25 cellular contexts compared by ENCODE assay signal in the genomic region with DNA sequence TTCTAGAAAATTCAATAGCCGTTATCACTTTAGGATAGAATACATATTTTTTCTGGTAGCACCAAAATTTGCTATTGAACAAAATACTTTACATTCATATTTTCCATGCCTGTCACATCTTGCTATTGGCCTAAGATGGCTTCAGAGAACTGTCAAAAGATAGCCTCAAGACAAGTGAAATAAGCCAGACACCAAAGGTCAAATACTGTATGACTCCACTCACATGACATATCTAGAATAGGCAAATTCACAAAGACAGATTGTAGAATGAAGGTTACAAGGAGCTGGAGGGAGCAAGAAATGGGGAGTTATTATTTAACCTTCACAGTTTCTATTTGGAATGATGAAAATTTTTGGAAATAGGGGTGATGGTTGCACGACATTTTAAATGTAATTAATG.
DNase-seq lines count a peak whose midpoint lies in the region; ATAC-seq, FAIRE-seq and TF ChIP-seq lines count a peak whose summit lies in the region.
"Had no signal": no experiment of that assay in that cellular context is flagged by ENCODE, and none has a peak within 500 bp of the region (broad histone marks: within the 10 kb centered on the region; RNA-seq: fewer than 3 reads in every experiment).

No MANE protein-coding gene starts in this region.

- H3F3A ChIP-seq in neural cell (ENCODE audit: insufficient read depth, low read length, poor library complexity, severe bottlenecking): no peaks in the 10 kb centered on the region

- TF ChIP-seq EP300 in K562 (IDR thresholded peaks at IDR 0.05; ENCODE audit: low read length): no peak
- no peak for TF ChIP-seq EP300 in neural cell (conservative IDR thresholded peaks at IDR 0.05; ENCODE audit: poor library complexity, severe bottlenecking)

- no peaks in the 10 kb centered on the region for H3K9me2 ChIP-seq in neural cell (ENCODE audit: insufficient read depth, low read length)

- no peaks in the 10 kb centered on the region for H3K4me1 ChIP-seq in K562 (replicated peaks in 1 of 2; ENCODE audit: control insufficient read depth in 2 of 2, insufficient read depth in 2 of 2, low read length in 2 of 2)
- H3K4me1 ChIP-seq: A549, BE2C had no signal

- no peak for TF ChIP-seq CTCF in K562 (IDR thresholded peaks at IDR 0.05 in 2 of 3, conservative IDR thresholded peaks at IDR 0.05 in 1 of 3; ENCODE audit: insufficient read depth in 2 of 3, low read depth in 1 of 3, low read length in 3 of 3)
- no peak for TF ChIP-seq CTCF in neural cell (IDR thresholded peaks at IDR 0.05; ENCODE audit: poor library complexity, severe bottlenecking)

- ATAC-seq in K562 (no peak), GM18907 (IDR thresholded peaks at IDR 0.05; ENCODE audit: unreplicated experiment) (no peak), HG02798 (IDR thresholded peaks at IDR 0.05; ENCODE audit: poor library complexity, unreplicated experiment) (no peak)
- peak; percentile 37 to 52 for ATAC-seq in stimulated activated naive B cell treated with anti-CD40 and anti-IgM and Interleukin-4, amounts not matched to agents 10 μg/mL and 1 μg/mL and 100 μg/mL, for 72 hours (replicated peaks)
- ATAC-seq: A549, GM23338, HCT116 had no signal

- H3K36me3 ChIP-seq in K562 (ENCODE audit: control insufficient read depth, insufficient read depth, low read length): no peaks in the 10 kb centered on the region
- no peaks in the 10 kb centered on the region for H3K36me3 ChIP-seq in neural cell (ENCODE audit: insufficient read depth, low read length)
- H3K36me3 ChIP-seq: BE2C; BLaER1 treated with 17β-estradiol and CSF1 and Interleukin-3, amounts not matched to agents 10 nM and 100 nM had no signal

- peaks cover 0 to 5% of the 10 kb centered on the region in 2 donors for H3K36me3 Mint-ChIP-seq in stimulated activated naive B cell treated with anti-CD40 and anti-IgM and Interleukin-4, amounts not matched to agents 10 μg/mL and 1 μg/mL and 100 μg/mL, for 72 hours
- H3K36me3 Mint-ChIP-seq in activated T-helper 1 cell treated with anti-CD3 and anti-CD28 coated beads, Interleukin-12 subunit alpha, Interleukin-12 subunit beta, Interleukin-2, Interleukin-4 antibody, amounts not matched to agents 30 ng/mL and 10 ng/mL and 1 ng/mL, durations not matched to agents 14 hours and 24 hours and 36 hours (ENCODE audit: low read depth): no peaks in the 10 kb centered on the region
- H3K36me3 Mint-ChIP-seq: CD14-positive monocyte; CD8-positive, alpha-beta memory T cell had no signal

- no peak overlapping the region for H3K27ac ChIP-seq in K562 (ENCODE audit: extremely low read depth, low read depth, low read length)
- peak overlapping the region; percentile 34 for H3K27ac ChIP-seq in neural cell (ENCODE audit: low read length)
- H3K27ac ChIP-seq: A549; BLaER1 treated with 17β-estradiol and CSF1 and Interleukin-3, amounts not matched to agents 10 nM and 100 nM had no signal

- no peak overlapping the region for H3K4me3 ChIP-seq in K562
- no peak overlapping the region for H3K4me3 ChIP-seq in neural cell (ENCODE audit: low read length)
- H3K4me3 ChIP-seq: A549; BLaER1 treated with 17β-estradiol and CSF1 and Interleukin-3, amounts not matched to agents 10 nM and 100 nM; GM12878; GM23338 had no signal

- H3K9me3 ChIP-seq in K562 (replicated peaks; ENCODE audit: control insufficient read depth, insufficient read depth, low read depth, low read length): no peaks in the 10 kb centered on the region
- H3K9me3 ChIP-seq in neural cell (ENCODE audit: low read length): no peaks in the 10 kb centered on the region
- H3K9me3 ChIP-seq: BE2C had no signal

- CTCF ChIA-PET in K562 (lab: Yijun Ruan, JAX; ENCODE audit: low intra/inter-chr PET ratio): no interaction called here

- no peak for TF ChIP-seq POLR2A in K562 (conservative IDR thresholded peaks at IDR 0.05)

- BruUV-seq in K562 (replicated peaks; lab: Mats Ljungman, UMichigan): no TSS peak

- no peaks in the 10 kb centered on the region for H3K27me3 ChIP-seq in K562 (ENCODE audit: control insufficient read depth in 2 of 2, insufficient read depth in 2 of 2, low read length in 2 of 2)
- no peaks in the 10 kb centered on the region for H3K27me3 ChIP-seq in neural cell (ENCODE audit: insufficient read depth, low read depth, low read length)
- H3K27me3 ChIP-seq: BE2C; BLaER1 treated with 17β-estradiol and CSF1 and Interleukin-3, amounts not matched to agents 10 nM and 100 nM had no signal

- H3K9me1 ChIP-seq in K562 (ENCODE audit: control insufficient read depth, insufficient read depth, low read length): no peaks in the 10 kb centered on the region

- POLR2A ChIA-PET in K562 (lab: Yijun Ruan, JAX): no interaction called here

- H3K79me2 ChIP-seq in K562 (ENCODE audit: control insufficient read depth, insufficient read depth, low read length) (no peaks in the 10 kb centered on the region), neural cell (replicated peaks; ENCODE audit: insufficient read depth, low read length) (no peaks in the 10 kb centered on the region)

- H3K4me3 Mint-ChIP-seq in stimulated activated naive B cell treated with anti-CD40 and anti-IgM and Interleukin-4, amounts not matched to agents 10 μg/mL and 1 μg/mL and 100 μg/mL, for 72 hours: no peak overlapping the region
- H3K4me3 Mint-ChIP-seq in activated T-helper 1 cell treated with anti-CD3 and anti-CD28 coated beads, Interleukin-12 subunit alpha, Interleukin-12 subunit beta, Interleukin-2, Interleukin-4 antibody, amounts not matched to agents 30 ng/mL and 10 ng/mL and 1 ng/mL, durations not matched to agents 14 hours and 24 hours and 36 hours: no peak overlapping the region
- H3K4me3 Mint-ChIP-seq: CD14-positive monocyte; CD4-positive, alpha-beta T cell; CD8-positive, alpha-beta memory T cell; GM23338; H9 had no signal

- DNase-seq in SK-MEL-5 (ENCODE audit: low read depth, low spot score) (peak; percentile 80), K562 (ENCODE audit: extremely low read depth in 1 of 4, low spot score in 3 of 4) (no peak)
- no peak for DNase-seq in stimulated activated naive B cell treated with anti-CD40 and anti-IgM and Interleukin-4, amounts not matched to agents 10 μg/mL and 1 μg/mL and 100 μg/mL, for 72 hours
- no peak for DNase-seq in activated T-helper 1 cell treated with anti-CD3 and anti-CD28 coated beads, Interleukin-12 subunit alpha, Interleukin-12 subunit beta, Interleukin-2, Interleukin-4 antibody, amounts not matched to agents 30 ng/mL and 10 ng/mL and 1 ng/mL, durations not matched to agents 14 hours and 24 hours and 36 hours (ENCODE audit: low spot score)
- DNase-seq: 8988T; ACHN; AML-193; BE2C; CD4-positive, alpha-beta T cell; CD8-positive, alpha-beta memory T cell; DMS 273 treated with DMSO at 0.1 percent for 48 hours; DMS79; EL; GDM1; H9 had no signal

- WGBS in K562 (ENCODE audit: insufficient coverage, low coverage, missing lambda C conversion rate): 53% methylated on average over 2 of the region's 2 CpGs

- H2AFZ ChIP-seq in K562 (ENCODE audit: low read depth, low read length) (no peak overlapping the region), neural cell (ENCODE audit: low read depth, low read length) (no peak overlapping the region)
- H2AFZ ChIP-seq: GM23338 had no signal

- intact Hi-C loops in K562 (cut with micrococcal nuclease): no loop called here
- intact Hi-C loops in activated T-helper 1 cell treated with anti-CD3 and anti-CD28 coated beads, Interleukin-12 subunit alpha, Interleukin-12 subunit beta, Interleukin-2, Interleukin-4 antibody, amounts not matched to agents 30 ng/mL and 10 ng/mL and 1 ng/mL, durations not matched to agents 14 hours and 24 hours and 36 hours (cut with micrococcal nuclease): no loop called here

- H3K9ac ChIP-seq in K562 (ENCODE audit: insufficient read depth in 1 of 2, low read depth in 2 of 2, low read length in 2 of 2) (no peak overlapping the region), neural cell (ENCODE audit: low read length) (no peak overlapping the region)
- H3K9ac ChIP-seq: BLaER1 treated with 17β-estradiol and CSF1 and Interleukin-3, amounts not matched to agents 10 nM and 100 nM had no signal

- H3K27ac Mint-ChIP-seq in stimulated activated naive B cell treated with anti-CD40 and anti-IgM and Interleukin-4, amounts not matched to agents 10 μg/mL and 1 μg/mL and 100 μg/mL, for 72 hours: peak overlapping the region; percentile 68
- H3K27ac Mint-ChIP-seq in activated T-helper 1 cell treated with anti-CD3 and anti-CD28 coated beads, Interleukin-12 subunit alpha, Interleukin-12 subunit beta, Interleukin-2, Interleukin-4 antibody, amounts not matched to agents 30 ng/mL and 10 ng/mL and 1 ng/mL, durations not matched to agents 14 hours and 24 hours and 36 hours: no peak overlapping the region
- H3K27ac Mint-ChIP-seq: CD14-positive monocyte; CD4-positive, alpha-beta T cell; CD8-positive, alpha-beta memory T cell; GM23338; H9 had no signal

- peaks cover 4 to 7% of the 10 kb centered on the region in 2 donors for H3K9me3 Mint-ChIP-seq in stimulated activated naive B cell treated with anti-CD40 and anti-IgM and Interleukin-4, amounts not matched to agents 10 μg/mL and 1 μg/mL and 100 μg/mL, for 72 hours
- no peaks in the 10 kb centered on the region for H3K9me3 Mint-ChIP-seq in activated T-helper 1 cell treated with anti-CD3 and anti-CD28 coated beads, Interleukin-12 subunit alpha, Interleukin-12 subunit beta, Interleukin-2, Interleukin-4 antibody, amounts not matched to agents 30 ng/mL and 10 ng/mL and 1 ng/mL, durations not matched to agents 14 hours and 24 hours and 36 hours
- H3K9me3 Mint-ChIP-seq: CD4-positive, alpha-beta T cell; GM23338 had no signal

- H4K20me1 ChIP-seq in K562 (replicated peaks; ENCODE audit: control insufficient read depth, insufficient read depth, low read length) (no peaks in the 10 kb centered on the region), neural cell (ENCODE audit: insufficient read depth) (no peaks in the 10 kb centered on the region)
- H4K20me1 ChIP-seq: BLaER1 treated with 17β-estradiol and CSF1 and Interleukin-3, amounts not matched to agents 10 nM and 100 nM had no signal

- no peak for TF ChIP-seq RAD21 in K562 (CRISPR knock-in tag; conservative IDR thresholded peaks at IDR 0.05 in 1 of 2, IDR thresholded peaks at IDR 0.05 in 1 of 2)
- no peak for TF ChIP-seq RAD21 in neural cell (conservative IDR thresholded peaks at IDR 0.05)

- H3K27me3 Mint-ChIP-seq in stimulated activated naive B cell treated with anti-CD40 and anti-IgM and Interleukin-4, amounts not matched to agents 10 μg/mL and 1 μg/mL and 100 μg/mL, for 72 hours: peaks cover 0 to 9% of the 10 kb centered on the region in 2 donors
- H3K27me3 Mint-ChIP-seq in activated T-helper 1 cell treated with anti-CD3 and anti-CD28 coated beads, Interleukin-12 subunit alpha, Interleukin-12 subunit beta, Interleukin-2, Interleukin-4 antibody, amounts not matched to agents 30 ng/mL and 10 ng/mL and 1 ng/mL, durations not matched to agents 14 hours and 24 hours and 36 hours (ENCODE audit: insufficient read depth): peaks cover 2% of the 10 kb centered on the region
- H3K27me3 Mint-ChIP-seq: CD4-positive, alpha-beta T cell; CD8-positive, alpha-beta memory T cell had no signal

- no peak for FAIRE-seq in K562 (lab: Jason Lieb, UNC)
- FAIRE-seq: A549, D721Med, GM12878 had no signal

- peaks cover 33 to 57% of the 10 kb centered on the region in 2 donors for H3K4me1 Mint-ChIP-seq in stimulated activated naive B cell treated with anti-CD40 and anti-IgM and Interleukin-4, amounts not matched to agents 10 μg/mL and 1 μg/mL and 100 μg/mL, for 72 hours
- H3K4me1 Mint-ChIP-seq in activated T-helper 1 cell treated with anti-CD3 and anti-CD28 coated beads, Interleukin-12 subunit alpha, Interleukin-12 subunit beta, Interleukin-2, Interleukin-4 antibody, amounts not matched to agents 30 ng/mL and 10 ng/mL and 1 ng/mL, durations not matched to agents 14 hours and 24 hours and 36 hours (ENCODE audit: low read depth): peaks cover under 1% of the 10 kb centered on the region
- H3K4me1 Mint-ChIP-seq: CD14-positive monocyte; CD8-positive, alpha-beta memory T cell; H9 had no signal

- in situ Hi-C loops in SK-MEL-5 (cut with HindIII; ENCODE audit: low pct_unique_long_range_greater_than_20kb, low sequenced_read_pairs): no loop called here
- in situ Hi-C loops in K562 (cut with MboI): no loop called here

- H3K4me2 ChIP-seq in K562 (ENCODE audit: insufficient read depth, low read length): no peak overlapping the region
- H3K4me2 ChIP-seq in neural cell (ENCODE audit: low read length): no peak overlapping the region
- H3K4me2 ChIP-seq: A549, GM23338 had no signal

Comparison
In these comparisons a context has a peak if more than half of its experiments do, and no peak if none do; other contexts are left out.
1. ATAC-seq: peak in stimulated activated naive B cell treated with anti-CD40 and anti-IgM and Interleukin-4, amounts not matched to agents 10 μg/mL and 1 μg/mL and 100 μg/mL, for 72 hours (2 of 2); none in K562 (single experiment), GM18907 (single experiment) and HG02798 (single experiment).